ENCODE assay signal across 20 cellular contexts in the genomic region with DNA sequence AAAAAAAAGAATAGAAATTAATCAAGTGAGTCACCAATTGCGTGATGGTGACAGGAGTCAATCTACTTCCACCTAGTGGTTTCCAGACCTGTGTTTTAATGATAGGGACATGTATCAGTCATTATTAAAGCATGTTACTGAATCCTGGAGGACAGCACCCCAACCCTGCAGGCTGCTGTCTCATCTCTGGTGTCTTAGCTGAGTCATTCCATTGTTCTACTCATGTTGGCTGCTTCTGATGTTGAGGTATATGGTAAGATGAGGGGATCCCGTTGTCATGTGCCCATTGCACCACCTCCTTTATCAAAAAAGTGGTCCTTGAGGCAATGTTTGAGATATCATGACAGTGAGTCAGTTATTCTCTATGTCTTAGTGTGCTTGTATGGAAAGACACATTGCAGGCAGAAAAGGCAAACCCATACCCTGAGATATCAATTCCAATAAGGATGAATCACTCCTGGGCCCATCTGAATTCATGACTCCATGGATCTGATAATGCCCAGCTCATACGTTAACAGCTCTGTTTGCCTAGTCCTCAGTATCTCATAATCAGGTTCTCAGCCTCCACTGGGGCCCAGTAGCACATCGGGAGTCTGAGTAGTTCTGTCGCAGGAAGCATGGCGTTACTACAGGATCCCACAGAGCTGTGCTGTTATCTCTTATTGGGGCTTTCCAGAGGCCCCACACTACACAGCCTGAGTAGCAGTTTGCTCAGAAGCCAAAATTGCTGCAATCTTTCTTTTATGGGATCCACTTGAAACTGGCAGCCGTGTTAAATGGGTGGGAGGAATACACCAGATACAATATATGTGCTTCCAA. TPM values are rescaled to one million over a fixed set of nuclear protein-coding genes. Genes with fewer than 3 reads are reported as not detected.
DNase-seq lines count a peak whose midpoint lies in the region; ATAC-seq, FAIRE-seq and TF ChIP-seq lines count a peak whose summit lies in the region.
"Had no signal": no experiment of that assay in that cellular context is flagged by ENCODE, and none has a peak within 500 bp of the region (broad histone marks: within the 10 kb centered on the region; RNA-seq: fewer than 3 reads in every experiment).

No MANE protein-coding gene starts in this region.

- no peak overlapping the region for H3K9ac ChIP-seq in keratinocyte (ENCODE audit: control insufficient read depth, extremely low read depth, insufficient read depth, low read length)

- intact Hi-C loops in activated CD8-positive, alpha-beta T cell treated with anti-CD3 and anti-CD28 coated beads for 36 hours (cut with micrococcal nuclease), result no loop called here
- intact Hi-C loops in posterior vena cava (cut with DNase I), result no loop called here

- no peak overlapping the region for H3K27ac Mint-ChIP-seq in activated CD8-positive, alpha-beta T cell treated with anti-CD3 and anti-CD28 coated beads for 36 hours
- H3K27ac Mint-ChIP-seq in activated CD8-positive, alpha-beta T cell treated with anti-CD3 and anti-CD28 coated beads, Interleukin-2, amount 10 ng/mL, durations not matched to agents 7 days and 5 days, result no peak overlapping the region
- no peak overlapping the region for H3K27ac Mint-ChIP-seq in T-helper 2 cell treated with Interferon-gamma antibody and Interleukin-4, amounts not matched to agents 5 μg/mL and 100 μg/mL, for 36 hours
- H3K27ac Mint-ChIP-seq: IgD-negative memory B cell had no signal

- no peak overlapping the region for H3K4me3 ChIP-seq in keratinocyte (ENCODE audit: control insufficient read depth in 2 of 3, extremely low read depth in 1 of 3, insufficient read depth in 2 of 3, low read depth in 1 of 3, low read length in 3 of 3)
- H3K4me3 ChIP-seq: adrenal gland, SK-N-MC had no signal

- peak overlapping the region; percentile 43 for H3K4me2 ChIP-seq in keratinocyte (ENCODE audit: control insufficient read depth, extremely low read depth, insufficient read depth, low read depth, low read length)

- POLR2A ChIA-PET in activated CD8-positive, alpha-beta T cell treated with anti-CD3 and anti-CD28 coated beads for 36 hours (lab: Charles Lee), result interaction anchor here (1.3 kb wide), 1 partner anchor 10 kb away, joined by 3 read pairs; no protein-coding TSS in a partner anchor
- POLR2A ChIA-PET in activated CD8-positive, alpha-beta T cell treated with anti-CD3 and anti-CD28 coated beads, Interleukin-2, amount 10 ng/mL, durations not matched to agents 7 days and 5 days (lab: Charles Lee), result no interaction called here

- H3K9me3 Mint-ChIP-seq in activated CD8-positive, alpha-beta T cell treated with anti-CD3 and anti-CD28 coated beads for 36 hours, result no peaks in the 10 kb centered on the region
- no peaks in the 10 kb centered on the region for H3K9me3 Mint-ChIP-seq in activated CD8-positive, alpha-beta T cell treated with anti-CD3 and anti-CD28 coated beads, Interleukin-2, amount 10 ng/mL, durations not matched to agents 7 days and 5 days (ENCODE audit: insufficient read depth)
- no peaks in the 10 kb centered on the region for H3K9me3 Mint-ChIP-seq in T-helper 2 cell treated with Interferon-gamma antibody and Interleukin-4, amounts not matched to agents 5 μg/mL and 100 μg/mL, for 36 hours
- H3K9me3 Mint-ChIP-seq: IgD-negative memory B cell had no signal

- peaks cover 24% of the 10 kb centered on the region for H3K4me1 ChIP-seq in keratinocyte (ENCODE audit: control insufficient read depth, extremely low read depth, insufficient read depth, low read length)
- H3K4me1 ChIP-seq: adrenal gland had no signal

- H2AFZ ChIP-seq in keratinocyte (ENCODE audit: control insufficient read depth, low read length), result no peak overlapping the region

- no peaks in the 10 kb centered on the region for H3K4me1 Mint-ChIP-seq in activated CD8-positive, alpha-beta T cell treated with anti-CD3 and anti-CD28 coated beads for 36 hours (ENCODE audit: low read depth)
- no peaks in the 10 kb centered on the region for H3K4me1 Mint-ChIP-seq in activated CD8-positive, alpha-beta T cell treated with anti-CD3 and anti-CD28 coated beads, Interleukin-2, amount 10 ng/mL, durations not matched to agents 7 days and 5 days (ENCODE audit: low read depth)
- peaks cover 8% of the 10 kb centered on the region for H3K4me1 Mint-ChIP-seq in T-helper 2 cell treated with Interferon-gamma antibody and Interleukin-4, amounts not matched to agents 5 μg/mL and 100 μg/mL, for 36 hours (ENCODE audit: low read depth)
- H3K4me1 Mint-ChIP-seq: IgD-negative memory B cell had no signal

- no peak for DNase-seq in activated CD8-positive, alpha-beta T cell treated with anti-CD3 and anti-CD28 coated beads for 36 hours
- no peak for DNase-seq in activated CD8-positive, alpha-beta T cell treated with anti-CD3 and anti-CD28 coated beads, Interleukin-2, amount 10 ng/mL, durations not matched to agents 7 days and 5 days
- DNase-seq in T-helper 2 cell treated with Interferon-gamma antibody and Interleukin-4, amounts not matched to agents 5 μg/mL and 100 μg/mL, for 36 hours (ENCODE audit: low spot score), result peak; percentile 30
- DNase-seq in keratinocyte (ENCODE audit: low read depth, low spot score) (peak; percentile 98), cerebellum (ENCODE audit: low spot score) (no peak), posterior vena cava (ENCODE audit: low spot score) (no peak), left lobe of liver (ENCODE audit: low spot score) (no peak)
- DNase-seq: adrenal gland, glutamatergic neuron, HCEC 1CT, midbrain, NCI-H1105 treated with DMSO at 0.1 percent for 48 hours, NCI-H2227 treated with DMSO at 0.1 percent for 48 hours, occipital lobe had no signal

- dilution Hi-C loops in keratinocyte (cut with MboI; ENCODE audit: extremely low pct_ligation_motif_present, low sequenced_read_pairs), result no loop called here

- H3K27me3 ChIP-seq in keratinocyte (ENCODE audit: control insufficient read depth, extremely low read depth, insufficient read depth, low read length), result no peaks in the 10 kb centered on the region
- H3K27me3 ChIP-seq: adrenal gland had no signal

- H3K27ac ChIP-seq in keratinocyte (ENCODE audit: control insufficient read depth, insufficient read depth, low read length), result peak overlapping the region; percentile 77
- H3K27ac ChIP-seq: adrenal gland, SK-N-MC had no signal

- CTCF ChIA-PET in activated CD8-positive, alpha-beta T cell treated with anti-CD3 and anti-CD28 coated beads for 36 hours (lab: Charles Lee), result interaction anchor here (1.3 kb wide), 1 partner anchor 109 kb away, joined by 3 read pairs; no protein-coding TSS in a partner anchor
- CTCF ChIA-PET in activated CD8-positive, alpha-beta T cell treated with anti-CD3 and anti-CD28 coated beads, Interleukin-2, amount 10 ng/mL, durations not matched to agents 7 days and 5 days (lab: Charles Lee), result interaction anchor here (1.0 kb wide), 1 partner anchor 107 kb away, joined by 3 read pairs; no protein-coding TSS in a partner anchor

- peaks cover 0 to 1% of the 10 kb centered on the region in 2 experiments for H3K36me3 ChIP-seq in keratinocyte (ENCODE audit: control insufficient read depth in 2 of 2, extremely low read depth in 1 of 2, insufficient read depth in 2 of 2, low read length in 2 of 2)

- peak; percentile 93 for FAIRE-seq in keratinocyte (lab: Jason Lieb, UNC)
- FAIRE-seq: endothelial cell of umbilical vein, GM12891, islet of Langerhans had no signal

- H3K27me3 Mint-ChIP-seq in activated CD8-positive, alpha-beta T cell treated with anti-CD3 and anti-CD28 coated beads for 36 hours, result no peaks in the 10 kb centered on the region
- no peaks in the 10 kb centered on the region for H3K27me3 Mint-ChIP-seq in activated CD8-positive, alpha-beta T cell treated with anti-CD3 and anti-CD28 coated beads, Interleukin-2, amount 10 ng/mL, durations not matched to agents 7 days and 5 days (ENCODE audit: low read depth)
- H3K27me3 Mint-ChIP-seq in T-helper 2 cell treated with Interferon-gamma antibody and Interleukin-4, amounts not matched to agents 5 μg/mL and 100 μg/mL, for 36 hours (ENCODE audit: low read depth), result peaks cover 3% of the 10 kb centered on the region
- H3K27me3 Mint-ChIP-seq: IgD-negative memory B cell had no signal

- H3K9me3 ChIP-seq in keratinocyte (ENCODE audit: control insufficient read depth, low read depth, low read length), result no peaks in the 10 kb centered on the region
- H3K9me3 ChIP-seq: adrenal gland had no signal

- ATAC-seq in activated CD8-positive, alpha-beta T cell treated with anti-CD3 and anti-CD28 coated beads for 36 hours, result peak; percentile 68
- ATAC-seq in activated CD8-positive, alpha-beta T cell treated with anti-CD3 and anti-CD28 coated beads, Interleukin-2, amount 10 ng/mL, durations not matched to agents 7 days and 5 days, result no peak
- ATAC-seq in GM18511 (IDR thresholded peaks at IDR 0.05; ENCODE audit: unreplicated experiment) (peak; percentile 48), left lobe of liver (no peak)

- H3K9me1 ChIP-seq in keratinocyte (ENCODE audit: control insufficient read depth, extremely low read depth, insufficient read depth, low read length), result no peaks in the 10 kb centered on the region

- no peaks in the 10 kb centered on the region for H3K79me2 ChIP-seq in keratinocyte (ENCODE audit: control insufficient read depth, insufficient read depth, low read length)

- no peak overlapping the region for H3K4me3 Mint-ChIP-seq in activated CD8-positive, alpha-beta T cell treated with anti-CD3 and anti-CD28 coated beads for 36 hours
- no peak overlapping the region for H3K4me3 Mint-ChIP-seq in activated CD8-positive, alpha-beta T cell treated with anti-CD3 and anti-CD28 coated beads, Interleukin-2, amount 10 ng/mL, durations not matched to agents 7 days and 5 days
- H3K4me3 Mint-ChIP-seq in T-helper 2 cell treated with Interferon-gamma antibody and Interleukin-4, amounts not matched to agents 5 μg/mL and 100 μg/mL, for 36 hours, result no peak overlapping the region
- H3K4me3 Mint-ChIP-seq: IgD-negative memory B cell had no signal

- TF ChIP-seq CTCF in activated CD8-positive, alpha-beta T cell treated with anti-CD3 and anti-CD28 coated beads for 36 hours (IDR thresholded peaks at IDR 0.05), result no peak
- TF ChIP-seq CTCF in keratinocyte (optimal IDR thresholded peaks at IDR 0.05 in 1 of 3, IDR thresholded peaks at IDR 0.05 in 1 of 3, conservative IDR thresholded peaks at IDR 0.05 in 1 of 3; ENCODE audit: extremely low read depth in 1 of 3, insufficient read depth in 2 of 3, low read length in 3 of 3), result no peak

- peaks cover 2% of the 10 kb centered on the region for H4K20me1 ChIP-seq in keratinocyte (ENCODE audit: control insufficient read depth, extremely low read depth, insufficient read depth, low read length)

- peaks cover 13% of the 10 kb centered on the region for H3K36me3 Mint-ChIP-seq in activated CD8-positive, alpha-beta T cell treated with anti-CD3 and anti-CD28 coated beads for 36 hours (ENCODE audit: low read depth)
- H3K36me3 Mint-ChIP-seq in activated CD8-positive, alpha-beta T cell treated with anti-CD3 and anti-CD28 coated beads, Interleukin-2, amount 10 ng/mL, durations not matched to agents 7 days and 5 days (ENCODE audit: low read depth), result peaks cover 7% of the 10 kb centered on the region
- H3K36me3 Mint-ChIP-seq in T-helper 2 cell treated with Interferon-gamma antibody and Interleukin-4, amounts not matched to agents 5 μg/mL and 100 μg/mL, for 36 hours (ENCODE audit: low read depth), result peaks cover 8% of the 10 kb centered on the region

RNA-seq across cellular contexts. Expression of a gene that starts 31.2 kb away (rescaled TPM):
- 10 to 100 TPM; 63.6 to 65.7 TPM for total RNA-seq in activated CD8-positive, alpha-beta T cell treated with anti-CD3 and anti-CD28 coated beads for 36 hours
- 10 to 100 TPM; 82.4 to 90.6 TPM for total RNA-seq in activated CD8-positive, alpha-beta T cell treated with anti-CD3 and anti-CD28 coated beads, Interleukin-2, amount 10 ng/mL, durations not matched to agents 7 days and 5 days
- 201 to 512 TPM (median 381 TPM) in 3 replicates for polyA plus RNA-seq in keratinocyte
- 170 TPM for polyA plus RNA-seq in keratinocyte (2011; ENCODE audit: low read depth)
- 110 and 222 TPM in 2 replicates for polyA plus RNA-seq in keratinocyte (2011; cell fraction: cytosol; rRNA removed)
- 312 and 435 TPM in 2 replicates for polyA plus RNA-seq in keratinocyte (2011; cell fraction: nucleus; rRNA removed)
- polyA plus RNA-seq in keratinocyte (2012; ENCODE audit: low replicate concordance), result 83.4 and 351 TPM in 2 replicates
- 101 to 485 TPM (median 163 TPM) in 3 replicates for polyA minus RNA-seq in keratinocyte
- 148 TPM for polyA minus RNA-seq in keratinocyte (2011; cell fraction: cytosol; rRNA and poly(A)+ RNA removed)
- polyA minus RNA-seq in keratinocyte (2011; cell fraction: nucleus; rRNA and poly(A)+ RNA removed), result 272 and 495 TPM in 2 replicates
- total RNA-seq in cerebellum (236 TPM), posterior vena cava (10 to 100 TPM; 32.2 to 41.2 TPM), left lobe of liver (42.8 TPM)

Comparison
In these comparisons a context has a peak if more than half of its experiments do, and no peak if none do; other contexts are left out.
1. ATAC-seq: peak in activated CD8-positive, alpha-beta T cell treated with anti-CD3 and anti-CD28 coated beads for 36 hours (single experiment) and GM18511 (single experiment); none in activated CD8-positive, alpha-beta T cell treated with anti-CD3 and anti-CD28 coated beads, Interleukin-2, amount 10 ng/mL, durations not matched to agents 7 days and 5 days (single experiment) and left lobe of liver (single experiment).
2. DNase-seq: peak in T-helper 2 cell treated with Interferon-gamma antibody and Interleukin-4, amounts not matched to agents 5 μg/mL and 100 μg/mL, for 36 hours (single experiment) and keratinocyte (single experiment); none in activated CD8-positive, alpha-beta T cell treated with anti-CD3 and anti-CD28 coated beads for 36 hours (single experiment), activated CD8-positive, alpha-beta T cell treated with anti-CD3 and anti-CD28 coated beads, Interleukin-2, amount 10 ng/mL, durations not matched to agents 7 days and 5 days (single experiment), cerebellum (single experiment), posterior vena cava (single experiment) and left lobe of liver (single experiment).